1 cellular context compared by ENCODE assay signal in genomic region chr1:12525311-12526181, GRCh38.
A peak's percentile ranks its signal among the peaks of the same experiment; 100 is the strongest.
TF ChIP-seq lines count a peak whose summit lies in the region.

No MANE protein-coding gene starts in this region.

TF ChIP-seq in HepG2, 621 proteins besides CTCF, POLR2A, EP300 and RAD21 (continued from another document and continues in another):
- TF ChIP-seq, protein P1, sequence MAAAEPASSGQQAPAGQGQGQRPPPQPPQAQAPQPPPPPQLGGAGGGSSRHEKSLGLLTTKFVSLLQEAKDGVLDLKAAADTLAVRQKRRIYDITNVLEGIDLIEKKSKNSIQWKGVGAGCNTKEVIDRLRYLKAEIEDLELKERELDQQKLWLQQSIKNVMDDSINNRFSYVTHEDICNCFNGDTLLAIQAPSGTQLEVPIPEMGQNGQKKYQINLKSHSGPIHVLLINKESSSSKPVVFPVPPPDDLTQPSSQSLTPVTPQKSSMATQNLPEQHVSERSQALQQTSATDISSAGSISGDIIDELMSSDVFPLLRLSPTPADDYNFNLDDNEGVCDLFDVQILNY (CRISPR knock-in tag; conservative IDR thresholded peaks at IDR 0.05) = no peak
- TF ChIP-seq ZNF441 (CRISPR knock-in tag; IDR thresholded peaks at IDR 0.05; ENCODE audit: borderline replicate concordance) (peak; percentile 51; the same call in 1 of the 2 replicates), ELK4 (CRISPR knock-in tag; IDR thresholded peaks at IDR 0.05; ENCODE audit: borderline replicate concordance) (no peak), ZNF251 (CRISPR knock-in tag; IDR thresholded peaks at IDR 0.05) (no peak), ZNF776 (CRISPR knock-in tag; IDR thresholded peaks at IDR 0.05) (0 out of 2 replicates have a peak, but pooled peaks have one; percentile 45), DMTF1 (CRISPR knock-in tag; IDR thresholded peaks at IDR 0.05) (no peak), ZNF597 (CRISPR knock-in tag; IDR thresholded peaks at IDR 0.05) (no peak), MTA1 (CRISPR knock-in tag; IDR thresholded peaks at IDR 0.05; ENCODE audit: borderline replicate concordance) (peak; percentile 91), KLF15 (CRISPR knock-in tag; IDR thresholded peaks at IDR 0.05; ENCODE audit: borderline replicate concordance) (no peak), RERE (CRISPR knock-in tag; IDR thresholded peaks at IDR 0.05; ENCODE audit: low read depth) (peak; percentile 60), SKI (IDR thresholded peaks at IDR 0.05; ENCODE audit: partially characterized antibody) (peak; percentile 94), PLRG1 (conservative IDR thresholded peaks at IDR 0.05) (no peak), TRIM24 (CRISPR knock-in tag; IDR thresholded peaks at IDR 0.05) (0 out of 2 replicates have a peak, but pooled peaks have one; percentile 46), U2AF1 (optimal IDR thresholded peaks at IDR 0.05; ENCODE audit: low read depth, low read length) (no peak), ZBTB37 (CRISPR knock-in tag; IDR thresholded peaks at IDR 0.05) (peak; percentile 77; the same call in 1 of the 2 replicates), ATM (IDR thresholded peaks at IDR 0.05; ENCODE audit: borderline replicate concordance) (no peak), ZNF30 (CRISPR knock-in tag; IDR thresholded peaks at IDR 0.05) (no peak), PAF1 (CRISPR knock-in tag; IDR thresholded peaks at IDR 0.05) (no peak), SMARCC2 (IDR thresholded peaks at IDR 0.05) (no peak), MXD1 (CRISPR knock-in tag; IDR thresholded peaks at IDR 0.05) (no peak), ZNF3 (CRISPR knock-in tag; IDR thresholded peaks at IDR 0.05) (no peak), ZNF766 (CRISPR knock-in tag; IDR thresholded peaks at IDR 0.05; ENCODE audit: borderline replicate concordance) (no peak), ZNF468 (CRISPR knock-in tag; IDR thresholded peaks at IDR 0.05) (no peak), ZNF615 (CRISPR knock-in tag; IDR thresholded peaks at IDR 0.05; ENCODE audit: borderline replicate concordance) (no peak), ZNF432 (CRISPR knock-in tag; IDR thresholded peaks at IDR 0.05; ENCODE audit: borderline replicate concordance) (no peak), REL (CRISPR knock-in tag; conservative IDR thresholded peaks at IDR 0.05) (no peak), KMT2B (CRISPR knock-in tag; IDR thresholded peaks at IDR 0.05) (no peak), ZNF552 (CRISPR knock-in tag; IDR thresholded peaks at IDR 0.05; ENCODE audit: borderline replicate concordance) (no peak)
- TF ChIP-seq, protein P2, sequence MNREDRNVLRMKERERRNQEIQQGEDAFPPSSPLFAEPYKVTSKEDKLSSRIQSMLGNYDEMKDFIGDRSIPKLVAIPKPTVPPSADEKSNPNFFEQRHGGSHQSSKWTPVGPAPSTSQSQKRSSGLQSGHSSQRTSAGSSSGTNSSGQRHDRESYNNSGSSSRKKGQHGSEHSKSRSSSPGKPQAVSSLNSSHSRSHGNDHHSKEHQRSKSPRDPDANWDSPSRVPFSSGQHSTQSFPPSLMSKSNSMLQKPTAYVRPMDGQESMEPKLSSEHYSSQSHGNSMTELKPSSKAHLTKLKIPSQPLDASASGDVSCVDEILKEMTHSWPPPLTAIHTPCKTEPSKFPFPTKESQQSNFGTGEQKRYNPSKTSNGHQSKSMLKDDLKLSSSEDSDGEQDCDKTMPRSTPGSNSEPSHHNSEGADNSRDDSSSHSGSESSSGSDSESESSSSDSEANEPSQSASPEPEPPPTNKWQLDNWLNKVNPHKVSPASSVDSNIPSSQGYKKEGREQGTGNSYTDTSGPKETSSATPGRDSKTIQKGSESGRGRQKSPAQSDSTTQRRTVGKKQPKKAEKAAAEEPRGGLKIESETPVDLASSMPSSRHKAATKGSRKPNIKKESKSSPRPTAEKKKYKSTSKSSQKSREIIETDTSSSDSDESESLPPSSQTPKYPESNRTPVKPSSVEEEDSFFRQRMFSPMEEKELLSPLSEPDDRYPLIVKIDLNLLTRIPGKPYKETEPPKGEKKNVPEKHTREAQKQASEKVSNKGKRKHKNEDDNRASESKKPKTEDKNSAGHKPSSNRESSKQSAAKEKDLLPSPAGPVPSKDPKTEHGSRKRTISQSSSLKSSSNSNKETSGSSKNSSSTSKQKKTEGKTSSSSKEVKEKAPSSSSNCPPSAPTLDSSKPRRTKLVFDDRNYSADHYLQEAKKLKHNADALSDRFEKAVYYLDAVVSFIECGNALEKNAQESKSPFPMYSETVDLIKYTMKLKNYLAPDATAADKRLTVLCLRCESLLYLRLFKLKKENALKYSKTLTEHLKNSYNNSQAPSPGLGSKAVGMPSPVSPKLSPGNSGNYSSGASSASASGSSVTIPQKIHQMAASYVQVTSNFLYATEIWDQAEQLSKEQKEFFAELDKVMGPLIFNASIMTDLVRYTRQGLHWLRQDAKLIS (CRISPR knock-in tag; IDR thresholded peaks at IDR 0.05) = no peak
